In the genomic region with DNA sequence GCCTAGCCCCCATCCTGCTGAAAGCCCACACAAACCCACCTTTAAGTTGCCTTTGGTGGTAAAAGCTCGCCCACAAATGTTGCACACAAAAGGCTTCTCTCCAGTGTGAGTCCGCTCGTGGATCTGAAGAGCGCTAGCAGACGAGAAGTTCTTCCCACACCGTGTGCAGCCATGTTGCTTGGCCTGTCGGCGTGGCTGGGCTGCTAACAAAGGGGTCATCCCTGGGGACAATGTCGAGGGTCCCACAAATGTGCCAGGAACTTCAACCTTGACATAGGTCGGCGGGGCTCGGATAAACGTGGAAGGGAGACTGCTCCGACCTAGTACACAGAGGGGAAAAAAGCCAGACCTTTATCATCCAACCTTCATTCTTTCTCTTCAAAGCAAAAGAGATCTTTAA, we compare ENCODE assay signal across 23 cellular contexts. TPM values are rescaled to one million over a fixed set of nuclear protein-coding genes. Genes with fewer than 3 reads are reported as not detected.
DNase-seq lines count a peak whose midpoint lies in the region; ATAC-seq, FAIRE-seq and TF ChIP-seq lines count a peak whose summit lies in the region.
"Had no signal": no experiment of that assay in that cellular context is flagged by ENCODE, and none has a peak within 500 bp of the region (broad histone marks: within the 10 kb centered on the region; RNA-seq: fewer than 3 reads in every experiment).

No MANE protein-coding gene starts in this region.

- H3K9me2 ChIP-seq in GM23338 (ENCODE audit: insufficient read depth), result no peaks in the 10 kb centered on the region

- no peak overlapping the region for H2AFZ ChIP-seq in GM23338
- H2AFZ ChIP-seq: GM23248 had no signal

- no peaks in the 10 kb centered on the region for H3K27me3 ChIP-seq in GM23338 (ENCODE audit: insufficient read depth)

- DNase-seq in GM23338 (ENCODE audit: low spot score) (no peak), HTR-8/SVneo (ENCODE audit: insufficient read length, low spot score) (no peak), WTC11 (ENCODE audit: low spot score) (no peak), neural crest cell (ENCODE audit: low read depth, low spot score) (no peak), NCI-H446 treated with DMSO at 0.1 percent for 48 hours (lab: John Stamatoyannopoulos, UW) (no peak)
- DNase-seq: 8988T; ACHN; C1 segment of cervical spinal cord; Calu3; CD4-positive, alpha-beta memory T cell; COR-L47; DMS53; DMS79 treated with DMSO at 0.1 percent for 48 hours; GF-D8; GM23248; HCEC 1CT had no signal

- peaks cover 76% of the 10 kb centered on the region for H4K20me1 ChIP-seq in GM23338 (replicated peaks; ENCODE audit: insufficient read depth)

- H3K27ac Mint-ChIP-seq in GM23338 (no peak overlapping the region), WTC11 (peak overlapping the region; percentile 89), neural crest cell (ENCODE audit: unreplicated experiment) (peak overlapping the region; percentile 81)
- H3K27ac Mint-ChIP-seq: CD4-positive, alpha-beta memory T cell had no signal

- peaks cover 100% of the 10 kb centered on the region for H3K79me2 ChIP-seq in GM23338 (replicated peaks; ENCODE audit: insufficient read depth)

- H3K4me3 Mint-ChIP-seq in GM23338 (no peak overlapping the region), WTC11 (no peak overlapping the region), neural crest cell (no peak overlapping the region)
- H3K4me3 Mint-ChIP-seq: CD4-positive, alpha-beta memory T cell had no signal

- POLR2A ChIA-PET in WTC11 (lab: Charles Lee), result no interaction called here

- CTCF ChIA-PET in WTC11 (lab: Charles Lee), result no interaction called here

- H3K4me2 ChIP-seq in GM23338, result no peak overlapping the region
- H3K4me2 ChIP-seq: A549 had no signal

- peaks cover 77% of the 10 kb centered on the region for H3K36me3 ChIP-seq in GM23338 (ENCODE audit: insufficient read depth)

- no peak overlapping the region for H3K4me3 ChIP-seq in GM23338
- H3K4me3 ChIP-seq: A549, GM23248 had no signal

- H3K4me1 Mint-ChIP-seq in GM23338 (peaks cover 11% of the 10 kb centered on the region; the same call in 2 of the 3 replicates), WTC11 (peaks cover 15% of the 10 kb centered on the region), neural crest cell (peaks cover 6% of the 10 kb centered on the region)
- H3K4me1 Mint-ChIP-seq: CD4-positive, alpha-beta memory T cell had no signal

- FAIRE-seq in HTR-8/SVneo (lab: Jason Lieb, UNC), result peak; percentile 93
- FAIRE-seq: A549, GM12891, GM18507 had no signal

- no peak for ATAC-seq in GM23338
- ATAC-seq in WTC11, result no peak
- ATAC-seq in HG03432 (IDR thresholded peaks at IDR 0.05; ENCODE audit: unreplicated experiment), result no peak
- ATAC-seq in GM21367 (IDR thresholded peaks at IDR 0.05; ENCODE audit: unreplicated experiment), result no peak
- ATAC-seq in GM19035 (IDR thresholded peaks at IDR 0.05; ENCODE audit: unreplicated experiment), result no peak
- ATAC-seq: A549 had no signal

- TF ChIP-seq CTCF in GM23338 (conservative IDR thresholded peaks at IDR 0.05; ENCODE audit: low read depth in 2 of 2) (no peak), WTC11 (IDR thresholded peaks at IDR 0.05) (no peak), neural crest cell (conservative IDR thresholded peaks at IDR 0.05) (no peak)

- peaks cover 40% of the 10 kb centered on the region for H3F3A ChIP-seq in GM23338 (replicated peaks; ENCODE audit: low read depth)

- H3K27me3 Mint-ChIP-seq in GM23338 (ENCODE audit: insufficient read depth, low read depth, poor library complexity) (peaks cover 9% of the 10 kb centered on the region), WTC11 (ENCODE audit: low read depth) (no peaks in the 10 kb centered on the region), neural crest cell (ENCODE audit: low read depth) (no peaks in the 10 kb centered on the region)

- H3K4me1 ChIP-seq in GM23338 (ENCODE audit: insufficient read depth), result peaks cover under 1% of the 10 kb centered on the region; the same call in 1 of the 2 replicates
- H3K4me1 ChIP-seq: A549 had no signal

- H3K9me3 Mint-ChIP-seq in GM23338 (no peaks in the 10 kb centered on the region), WTC11 (no peaks in the 10 kb centered on the region), neural crest cell (no peaks in the 10 kb centered on the region)
- H3K9me3 Mint-ChIP-seq: CD4-positive, alpha-beta memory T cell had no signal

- H3K27ac ChIP-seq in GM23338 (ENCODE audit: low read depth), result peak overlapping the region; percentile 30; the same call in 1 of the 2 replicates
- H3K27ac ChIP-seq: A549, GM23248 had no signal

- peaks cover 98% of the 10 kb centered on the region for H3K36me3 Mint-ChIP-seq in GM23338 (ENCODE audit: low read depth)
- peaks cover 80% of the 10 kb centered on the region for H3K36me3 Mint-ChIP-seq in WTC11
- peaks cover 29% of the 10 kb centered on the region for H3K36me3 Mint-ChIP-seq in neural crest cell (ENCODE audit: low read depth)
- H3K36me3 Mint-ChIP-seq: CD4-positive, alpha-beta memory T cell had no signal

TF ChIP-seq in GM23338, 12 proteins besides CTCF, POLR2A, EP300 and RAD21 (continues in another document):
- no peak for TF ChIP-seq ZNF331 (CRISPR knock-in tag; IDR thresholded peaks at IDR 0.05; ENCODE audit: low read depth)
- TF ChIP-seq, protein P1, sequence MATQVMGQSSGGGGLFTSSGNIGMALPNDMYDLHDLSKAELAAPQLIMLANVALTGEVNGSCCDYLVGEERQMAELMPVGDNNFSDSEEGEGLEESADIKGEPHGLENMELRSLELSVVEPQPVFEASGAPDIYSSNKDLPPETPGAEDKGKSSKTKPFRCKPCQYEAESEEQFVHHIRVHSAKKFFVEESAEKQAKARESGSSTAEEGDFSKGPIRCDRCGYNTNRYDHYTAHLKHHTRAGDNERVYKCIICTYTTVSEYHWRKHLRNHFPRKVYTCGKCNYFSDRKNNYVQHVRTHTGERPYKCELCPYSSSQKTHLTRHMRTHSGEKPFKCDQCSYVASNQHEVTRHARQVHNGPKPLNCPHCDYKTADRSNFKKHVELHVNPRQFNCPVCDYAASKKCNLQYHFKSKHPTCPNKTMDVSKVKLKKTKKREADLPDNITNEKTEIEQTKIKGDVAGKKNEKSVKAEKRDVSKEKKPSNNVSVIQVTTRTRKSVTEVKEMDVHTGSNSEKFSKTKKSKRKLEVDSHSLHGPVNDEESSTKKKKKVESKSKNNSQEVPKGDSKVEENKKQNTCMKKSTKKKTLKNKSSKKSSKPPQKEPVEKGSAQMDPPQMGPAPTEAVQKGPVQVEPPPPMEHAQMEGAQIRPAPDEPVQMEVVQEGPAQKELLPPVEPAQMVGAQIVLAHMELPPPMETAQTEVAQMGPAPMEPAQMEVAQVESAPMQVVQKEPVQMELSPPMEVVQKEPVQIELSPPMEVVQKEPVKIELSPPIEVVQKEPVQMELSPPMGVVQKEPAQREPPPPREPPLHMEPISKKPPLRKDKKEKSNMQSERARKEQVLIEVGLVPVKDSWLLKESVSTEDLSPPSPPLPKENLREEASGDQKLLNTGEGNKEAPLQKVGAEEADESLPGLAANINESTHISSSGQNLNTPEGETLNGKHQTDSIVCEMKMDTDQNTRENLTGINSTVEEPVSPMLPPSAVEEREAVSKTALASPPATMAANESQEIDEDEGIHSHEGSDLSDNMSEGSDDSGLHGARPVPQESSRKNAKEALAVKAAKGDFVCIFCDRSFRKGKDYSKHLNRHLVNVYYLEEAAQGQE (IDR thresholded peaks at IDR 0.05; ENCODE audit: unreplicated experiment), result no peak
- TF ChIP-seq POLR2AphosphoS5 (IDR thresholded peaks at IDR 0.05; ENCODE audit: low read depth), result no peak

TF ChIP-seq in WTC11, 78 proteins besides CTCF, POLR2A, EP300 and RAD21 (continues in another document):
- TF ChIP-seq SMAD4 (CRISPR knock-in tag; IDR thresholded peaks at IDR 0.05) (no peak), TP53 (CRISPR knock-in tag; IDR thresholded peaks at IDR 0.05) (no peak), FOXJ3 (CRISPR knock-in tag; IDR thresholded peaks at IDR 0.05; ENCODE audit: borderline replicate concordance) (no peak)
- TF ChIP-seq, protein P2, sequence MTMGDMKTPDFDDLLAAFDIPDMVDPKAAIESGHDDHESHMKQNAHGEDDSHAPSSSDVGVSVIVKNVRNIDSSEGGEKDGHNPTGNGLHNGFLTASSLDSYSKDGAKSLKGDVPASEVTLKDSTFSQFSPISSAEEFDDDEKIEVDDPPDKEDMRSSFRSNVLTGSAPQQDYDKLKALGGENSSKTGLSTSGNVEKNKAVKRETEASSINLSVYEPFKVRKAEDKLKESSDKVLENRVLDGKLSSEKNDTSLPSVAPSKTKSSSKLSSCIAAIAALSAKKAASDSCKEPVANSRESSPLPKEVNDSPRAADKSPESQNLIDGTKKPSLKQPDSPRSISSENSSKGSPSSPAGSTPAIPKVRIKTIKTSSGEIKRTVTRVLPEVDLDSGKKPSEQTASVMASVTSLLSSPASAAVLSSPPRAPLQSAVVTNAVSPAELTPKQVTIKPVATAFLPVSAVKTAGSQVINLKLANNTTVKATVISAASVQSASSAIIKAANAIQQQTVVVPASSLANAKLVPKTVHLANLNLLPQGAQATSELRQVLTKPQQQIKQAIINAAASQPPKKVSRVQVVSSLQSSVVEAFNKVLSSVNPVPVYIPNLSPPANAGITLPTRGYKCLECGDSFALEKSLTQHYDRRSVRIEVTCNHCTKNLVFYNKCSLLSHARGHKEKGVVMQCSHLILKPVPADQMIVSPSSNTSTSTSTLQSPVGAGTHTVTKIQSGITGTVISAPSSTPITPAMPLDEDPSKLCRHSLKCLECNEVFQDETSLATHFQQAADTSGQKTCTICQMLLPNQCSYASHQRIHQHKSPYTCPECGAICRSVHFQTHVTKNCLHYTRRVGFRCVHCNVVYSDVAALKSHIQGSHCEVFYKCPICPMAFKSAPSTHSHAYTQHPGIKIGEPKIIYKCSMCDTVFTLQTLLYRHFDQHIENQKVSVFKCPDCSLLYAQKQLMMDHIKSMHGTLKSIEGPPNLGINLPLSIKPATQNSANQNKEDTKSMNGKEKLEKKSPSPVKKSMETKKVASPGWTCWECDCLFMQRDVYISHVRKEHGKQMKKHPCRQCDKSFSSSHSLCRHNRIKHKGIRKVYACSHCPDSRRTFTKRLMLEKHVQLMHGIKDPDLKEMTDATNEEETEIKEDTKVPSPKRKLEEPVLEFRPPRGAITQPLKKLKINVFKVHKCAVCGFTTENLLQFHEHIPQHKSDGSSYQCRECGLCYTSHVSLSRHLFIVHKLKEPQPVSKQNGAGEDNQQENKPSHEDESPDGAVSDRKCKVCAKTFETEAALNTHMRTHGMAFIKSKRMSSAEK (CRISPR knock-in tag; IDR thresholded peaks at IDR 0.05; ENCODE audit: borderline replicate concordance), result no peak

RNA-seq across cellular contexts. Expression of a gene that starts 13.5 kb away (rescaled TPM):
- 218 and 227 TPM in 2 replicates for total RNA-seq in GM23338 (2014; rRNA removed; shearing (Covaris generic))
- polyA plus RNA-seq in GM23338 (2016; fragmentation: Nextera tagmentation; extraction: Ambion mirVana), result 122 and 123 TPM in 2 replicates
- total RNA-seq in WTC11 (2021) (156 to 204 TPM (median 203 TPM) in 3 replicates), neural crest cell (90.7 and 91.1 TPM in 2 replicates)
- total RNA-seq: GM23248, H4 had no signal
- polyA plus RNA-seq: CD4-positive, alpha-beta memory T cell; GM23248 had no signal

RNA-seq across cellular contexts. Expression of a gene that starts 20.6 kb away (rescaled TPM):
- total RNA-seq in GM23338 (2014; rRNA removed; shearing (Covaris generic)), result 4.3 and 5.9 TPM in 2 replicates
- 0.68 and 0.94 TPM in 2 replicates for polyA plus RNA-seq in GM23338 (2016; fragmentation: Nextera tagmentation; extraction: Ambion mirVana)
- 5.0 to 5.4 TPM (median 5.0 TPM) in 3 replicates for total RNA-seq in WTC11 (2021)
- total RNA-seq in neural crest cell, result 38.9 and 39.0 TPM in 2 replicates
